In the genomic region with DNA sequence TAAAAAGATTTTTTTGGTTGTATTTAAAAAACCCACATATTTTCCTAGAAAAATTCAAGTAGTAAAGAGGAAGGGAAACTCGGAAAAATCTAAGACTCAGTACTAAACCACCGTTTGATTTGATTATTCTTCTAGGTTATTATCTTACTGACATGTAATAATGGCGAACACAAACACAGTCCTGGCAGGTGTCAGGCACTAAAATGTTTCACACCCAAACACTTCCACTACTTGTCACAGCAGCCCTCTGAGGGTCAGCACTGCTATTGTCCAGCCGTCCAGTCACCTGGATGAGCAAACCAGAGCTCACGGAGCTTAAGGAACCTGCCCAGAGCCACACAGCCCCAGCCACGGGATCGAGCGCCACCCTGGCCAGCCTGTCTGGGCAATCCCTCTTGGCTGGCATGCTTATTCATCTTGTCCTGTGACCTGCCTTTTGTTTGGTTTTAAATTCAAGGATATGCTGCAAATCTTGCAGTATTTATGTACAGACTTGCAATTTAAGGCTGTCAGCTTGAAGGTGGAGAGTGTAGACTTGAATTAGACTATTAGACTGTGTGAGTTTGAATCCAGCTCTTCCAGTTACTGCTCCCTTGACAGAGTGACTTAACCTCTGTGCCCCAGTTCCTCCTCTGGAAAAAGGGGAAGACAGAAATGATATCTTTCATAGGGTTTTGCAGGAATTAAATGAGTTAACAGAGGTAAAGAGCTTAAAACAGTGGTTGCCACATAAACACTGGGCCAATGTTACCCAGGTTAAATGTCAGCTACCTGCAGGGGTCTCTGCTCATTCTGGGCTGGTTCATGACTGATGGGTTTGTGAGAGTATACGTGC, we compare ENCODE assay signal across 1 cellular context.
TF ChIP-seq lines count a peak whose summit lies in the region.

No MANE protein-coding gene starts in this region.

TF ChIP-seq in WTC11, 78 proteins besides CTCF, POLR2A, EP300 and RAD21:
- TF ChIP-seq, protein P1, sequence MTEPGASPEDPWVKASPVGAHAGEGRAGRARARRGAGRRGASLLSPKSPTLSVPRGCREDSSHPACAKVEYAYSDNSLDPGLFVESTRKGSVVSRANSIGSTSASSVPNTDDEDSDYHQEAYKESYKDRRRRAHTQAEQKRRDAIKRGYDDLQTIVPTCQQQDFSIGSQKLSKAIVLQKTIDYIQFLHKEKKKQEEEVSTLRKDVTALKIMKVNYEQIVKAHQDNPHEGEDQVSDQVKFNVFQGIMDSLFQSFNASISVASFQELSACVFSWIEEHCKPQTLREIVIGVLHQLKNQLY (CRISPR knock-in tag; IDR thresholded peaks at IDR 0.05): no peak
- no peak for TF ChIP-seq FOXJ3 (CRISPR knock-in tag; IDR thresholded peaks at IDR 0.05; ENCODE audit: borderline replicate concordance)
- no peak for TF ChIP-seq FOXP1 (CRISPR knock-in tag; IDR thresholded peaks at IDR 0.05; ENCODE audit: borderline replicate concordance)
- TF ChIP-seq, protein P2, sequence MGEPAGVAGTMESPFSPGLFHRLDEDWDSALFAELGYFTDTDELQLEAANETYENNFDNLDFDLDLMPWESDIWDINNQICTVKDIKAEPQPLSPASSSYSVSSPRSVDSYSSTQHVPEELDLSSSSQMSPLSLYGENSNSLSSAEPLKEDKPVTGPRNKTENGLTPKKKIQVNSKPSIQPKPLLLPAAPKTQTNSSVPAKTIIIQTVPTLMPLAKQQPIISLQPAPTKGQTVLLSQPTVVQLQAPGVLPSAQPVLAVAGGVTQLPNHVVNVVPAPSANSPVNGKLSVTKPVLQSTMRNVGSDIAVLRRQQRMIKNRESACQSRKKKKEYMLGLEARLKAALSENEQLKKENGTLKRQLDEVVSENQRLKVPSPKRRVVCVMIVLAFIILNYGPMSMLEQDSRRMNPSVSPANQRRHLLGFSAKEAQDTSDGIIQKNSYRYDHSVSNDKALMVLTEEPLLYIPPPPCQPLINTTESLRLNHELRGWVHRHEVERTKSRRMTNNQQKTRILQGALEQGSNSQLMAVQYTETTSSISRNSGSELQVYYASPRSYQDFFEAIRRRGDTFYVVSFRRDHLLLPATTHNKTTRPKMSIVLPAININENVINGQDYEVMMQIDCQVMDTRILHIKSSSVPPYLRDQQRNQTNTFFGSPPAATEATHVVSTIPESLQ (CRISPR knock-in tag; IDR thresholded peaks at IDR 0.05): no peak
- TF ChIP-seq SP1 (CRISPR knock-in tag; conservative IDR thresholded peaks at IDR 0.05): no peak
- TF ChIP-seq, protein P3, sequence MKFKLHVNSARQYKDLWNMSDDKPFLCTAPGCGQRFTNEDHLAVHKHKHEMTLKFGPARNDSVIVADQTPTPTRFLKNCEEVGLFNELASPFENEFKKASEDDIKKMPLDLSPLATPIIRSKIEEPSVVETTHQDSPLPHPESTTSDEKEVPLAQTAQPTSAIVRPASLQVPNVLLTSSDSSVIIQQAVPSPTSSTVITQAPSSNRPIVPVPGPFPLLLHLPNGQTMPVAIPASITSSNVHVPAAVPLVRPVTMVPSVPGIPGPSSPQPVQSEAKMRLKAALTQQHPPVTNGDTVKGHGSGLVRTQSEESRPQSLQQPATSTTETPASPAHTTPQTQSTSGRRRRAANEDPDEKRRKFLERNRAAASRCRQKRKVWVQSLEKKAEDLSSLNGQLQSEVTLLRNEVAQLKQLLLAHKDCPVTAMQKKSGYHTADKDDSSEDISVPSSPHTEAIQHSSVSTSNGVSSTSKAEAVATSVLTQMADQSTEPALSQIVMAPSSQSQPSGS (CRISPR knock-in tag; IDR thresholded peaks at IDR 0.05; ENCODE audit: borderline replicate concordance, low read depth): no peak
- TF ChIP-seq, protein P4, sequence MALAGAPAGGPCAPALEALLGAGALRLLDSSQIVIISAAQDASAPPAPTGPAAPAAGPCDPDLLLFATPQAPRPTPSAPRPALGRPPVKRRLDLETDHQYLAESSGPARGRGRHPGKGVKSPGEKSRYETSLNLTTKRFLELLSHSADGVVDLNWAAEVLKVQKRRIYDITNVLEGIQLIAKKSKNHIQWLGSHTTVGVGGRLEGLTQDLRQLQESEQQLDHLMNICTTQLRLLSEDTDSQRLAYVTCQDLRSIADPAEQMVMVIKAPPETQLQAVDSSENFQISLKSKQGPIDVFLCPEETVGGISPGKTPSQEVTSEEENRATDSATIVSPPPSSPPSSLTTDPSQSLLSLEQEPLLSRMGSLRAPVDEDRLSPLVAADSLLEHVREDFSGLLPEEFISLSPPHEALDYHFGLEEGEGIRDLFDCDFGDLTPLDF (CRISPR knock-in tag; IDR thresholded peaks at IDR 0.05): no peak
- no peak for TF ChIP-seq RORB (CRISPR knock-in tag; IDR thresholded peaks at IDR 0.05)
- no peak for TF ChIP-seq TEAD4 (CRISPR knock-in tag; IDR thresholded peaks at IDR 0.05)
